In genomic region chr11:110587972-110588371, GRCh38 we compare ENCODE assay signal across 17 cellular contexts.
"Had no signal": no experiment of that assay in that cellular context is flagged by ENCODE, and none has a peak within 500 bp of the region (broad histone marks: within the 10 kb centered on the region; RNA-seq: fewer than 3 reads in every experiment).

No MANE protein-coding gene starts in this region.

- H3K9me3 ChIP-seq: vagina had no signal

- H3K27me3 ChIP-seq: brain microvascular endothelial cell, hepatocyte, vagina had no signal

- H3K27me3 Mint-ChIP-seq: activated B cell treated with CpG ODN at 0.5 μM for 24 hours; activated CD4-positive, alpha-beta memory T cell treated with anti-CD3 and anti-CD28 coated beads for 36 hours had no signal

- H3K27ac ChIP-seq: brain microvascular endothelial cell, foreskin keratinocyte, hepatocyte, vagina had no signal

- H3K4me3 ChIP-seq: hepatocyte, lung, vagina had no signal

- H2AFZ ChIP-seq: hepatocyte had no signal

- H3K4me1 Mint-ChIP-seq: activated B cell treated with CpG ODN at 0.5 μM for 24 hours, nephron, T-cell had no signal

- H3K36me3 Mint-ChIP-seq: activated CD4-positive, alpha-beta memory T cell treated with anti-CD3 and anti-CD28 coated beads for 36 hours; T-cell had no signal

- H3K27ac Mint-ChIP-seq: activated B cell treated with CpG ODN at 0.5 μM for 24 hours; activated CD4-positive, alpha-beta memory T cell treated with anti-CD3 and anti-CD28 coated beads for 36 hours; activated naive CD4-positive, alpha-beta T cell treated with anti-CD3 and anti-CD28 coated beads for 36 hours; nephron; stimulated activated naive CD8-positive, alpha-beta T cell treated with anti-CD3 and anti-CD28 coated beads, Interleukin-15, Interleukin-2, amounts not matched to agents 100 ng/mL and 50 ng/mL, for 24 hours; T-cell had no signal

- H3K4me3 Mint-ChIP-seq: activated B cell treated with CpG ODN at 0.5 μM for 24 hours; activated CD4-positive, alpha-beta memory T cell treated with anti-CD3 and anti-CD28 coated beads for 36 hours; activated naive CD4-positive, alpha-beta T cell treated with anti-CD3 and anti-CD28 coated beads for 36 hours; nephron; stimulated activated naive CD8-positive, alpha-beta T cell treated with anti-CD3 and anti-CD28 coated beads, Interleukin-15, Interleukin-2, amounts not matched to agents 100 ng/mL and 50 ng/mL, for 24 hours; T-cell had no signal

- DNase-seq: activated B cell treated with CpG ODN at 0.5 μM for 24 hours; activated CD4-positive, alpha-beta memory T cell treated with anti-CD3 and anti-CD28 coated beads for 36 hours; activated CD4-positive, alpha-beta T cell treated with anti-CD3 and anti-CD28 coated beads for 4 hours; activated naive CD4-positive, alpha-beta T cell treated with anti-CD3 and anti-CD28 coated beads for 36 hours; aorta; brain microvascular endothelial cell; cerebellar nuclear complex; effector CD4-positive, alpha-beta T cell; foreskin keratinocyte; left cardiac atrium; T-cell; trophoblast cell had no signal

- H3K4me2 ChIP-seq: hepatocyte had no signal

- H3K9me3 Mint-ChIP-seq: activated B cell treated with CpG ODN at 0.5 μM for 24 hours; activated CD4-positive, alpha-beta memory T cell treated with anti-CD3 and anti-CD28 coated beads for 36 hours; activated naive CD4-positive, alpha-beta T cell treated with anti-CD3 and anti-CD28 coated beads for 36 hours; nephron; stimulated activated naive CD8-positive, alpha-beta T cell treated with anti-CD3 and anti-CD28 coated beads, Interleukin-15, Interleukin-2, amounts not matched to agents 100 ng/mL and 50 ng/mL, for 24 hours; T-cell had no signal

- H3K36me3 ChIP-seq: brain microvascular endothelial cell, vagina had no signal

- H3K4me1 ChIP-seq: foreskin keratinocyte, vagina had no signal

- H3K79me2 ChIP-seq: hepatocyte had no signal
